In genomic region chr10:100908378-100908777, GRCh38 we compare ENCODE assay signal across 30 cellular contexts.
"Had no signal": no experiment of that assay in that cellular context is flagged by ENCODE, and none has a peak within 500 bp of the region (broad histone marks: within the 10 kb centered on the region; RNA-seq: fewer than 3 reads in every experiment).

No MANE protein-coding gene starts in this region.

- DNase-seq: activated CD4-positive, alpha-beta memory T cell treated with anti-CD3 and anti-CD28 coated beads for 36 hours; activated CD4-positive, alpha-beta T cell treated with anti-CD3 and anti-CD28 coated beads for 1 hour; activated CD4-positive, alpha-beta T cell treated with anti-CD3 and anti-CD28 coated beads for 48 hours; activated CD8-positive, alpha-beta memory T cell treated with anti-CD3 and anti-CD28 coated beads, Interleukin-2, amount 10 ng/mL, durations not matched to agents 7 days and 5 days; activated CD8-positive, alpha-beta memory T cell treated with anti-CD3 and anti-CD28 coated beads, Interleukin-2, amount 50 U/mL, for 4 hours; activated CD8-positive, alpha-beta T cell treated with anti-CD3 and anti-CD28 coated beads, Interleukin-2, amount 10 ng/mL, durations not matched to agents 7 days and 5 days; activated effector memory CD4-positive, alpha-beta T cell treated with anti-CD3 and anti-CD28 coated beads, Interleukin-2, amount 50 U/mL, for 16 hours; activated naive CD4-positive, alpha-beta T cell treated with anti-CD3 and anti-CD28 coated beads for 36 hours; activated naive CD8-positive, alpha-beta T cell treated with anti-CD3 and anti-CD28 coated beads for 36 hours; activated naive CD8-positive, alpha-beta T cell treated with anti-CD3 and anti-CD28 coated beads, Interleukin-2, amount 50 U/mL, for 24 hours; activated T-cell treated with anti-CD3 and anti-CD28 coated beads, Interleukin-2, amount 50 U/mL, for 1 hour; activated T-cell treated with anti-CD3 and anti-CD28 coated beads, Interleukin-2, amount 50 U/mL, for 48 hours; adrenal gland; amygdala; aorta; body of pancreas; caudate nucleus; cortex of kidney; dermis blood vessel endothelial cell; effector CD4-positive, alpha-beta T cell; effector memory CD8-positive, alpha-beta T cell; esophagus squamous epithelium; foreskin melanocyte; heart right ventricle; T-helper 2 cell had no signal

- H3K9me3 Mint-ChIP-seq: activated CD4-positive, alpha-beta memory T cell treated with anti-CD3 and anti-CD28 coated beads for 36 hours; activated naive CD4-positive, alpha-beta T cell treated with anti-CD3 and anti-CD28 coated beads for 36 hours; activated naive CD4-positive, alpha-beta T cell treated with anti-CD3 and anti-CD28 coated beads, Interleukin-2, amount 50 U/mL, for 24 hours; activated naive CD8-positive, alpha-beta T cell treated with anti-CD3 and anti-CD28 coated beads for 36 hours; activated naive CD8-positive, alpha-beta T cell treated with anti-CD3 and anti-CD28 coated beads, Interleukin-2, amount 50 U/mL, for 24 hours; activated T-helper 1 cell treated with anti-CD3 and anti-CD28 coated beads, Interleukin-12 subunit alpha, Interleukin-12 subunit beta, Interleukin-2, Interleukin-4 antibody, amounts not matched to agents 30 ng/mL and 10 ng/mL and 1 ng/mL, durations not matched to agents 14 hours and 24 hours and 36 hours; activated T-helper 2 cell treated with anti-CD3 and anti-CD28 coated beads, Interferon-gamma antibody, Interleukin-2, Interleukin-4, amounts not matched to agents 10 μg/mL and 5 μg/mL and 100 μg/mL, durations not matched to agents 14 hours and 24 hours and 36 hours; effector memory CD8-positive, alpha-beta T cell had no signal

- H3K36me3 ChIP-seq: adrenal gland, esophagus squamous epithelium, gastroesophageal sphincter, heart right ventricle had no signal

- H3K27ac ChIP-seq: adrenal gland, body of pancreas, esophagus squamous epithelium, gastroesophageal sphincter, heart right ventricle had no signal

- H3K9me3 ChIP-seq: adrenal gland, body of pancreas, esophagus squamous epithelium, gastroesophageal sphincter, heart right ventricle had no signal

- H3K27me3 Mint-ChIP-seq: activated naive CD4-positive, alpha-beta T cell treated with anti-CD3 and anti-CD28 coated beads, Interleukin-2, amount 50 U/mL, for 24 hours; activated naive CD8-positive, alpha-beta T cell treated with anti-CD3 and anti-CD28 coated beads for 36 hours had no signal

- H3K4me3 Mint-ChIP-seq: activated CD4-positive, alpha-beta memory T cell treated with anti-CD3 and anti-CD28 coated beads for 36 hours; activated CD8-positive, alpha-beta memory T cell treated with anti-CD3 and anti-CD28 coated beads, Interleukin-2, amount 10 ng/mL, durations not matched to agents 7 days and 5 days; activated CD8-positive, alpha-beta T cell treated with anti-CD3 and anti-CD28 coated beads, Interleukin-2, amount 10 ng/mL, durations not matched to agents 7 days and 5 days; activated naive CD4-positive, alpha-beta T cell treated with anti-CD3 and anti-CD28 coated beads for 36 hours; activated naive CD4-positive, alpha-beta T cell treated with anti-CD3 and anti-CD28 coated beads, Interleukin-2, amount 50 U/mL, for 24 hours; activated naive CD8-positive, alpha-beta T cell treated with anti-CD3 and anti-CD28 coated beads for 36 hours; activated naive CD8-positive, alpha-beta T cell treated with anti-CD3 and anti-CD28 coated beads, Interleukin-2, amount 50 U/mL, for 24 hours; activated T-helper 1 cell treated with anti-CD3 and anti-CD28 coated beads, Interleukin-12 subunit alpha, Interleukin-12 subunit beta, Interleukin-2, Interleukin-4 antibody, amounts not matched to agents 30 ng/mL and 10 ng/mL and 1 ng/mL, durations not matched to agents 14 hours and 24 hours and 36 hours; effector memory CD8-positive, alpha-beta T cell had no signal

- ATAC-seq: activated CD8-positive, alpha-beta memory T cell treated with anti-CD3 and anti-CD28 coated beads, Interleukin-2, amount 10 ng/mL, durations not matched to agents 7 days and 5 days; activated CD8-positive, alpha-beta T cell treated with anti-CD3 and anti-CD28 coated beads, Interleukin-2, amount 10 ng/mL, durations not matched to agents 7 days and 5 days; activated naive CD8-positive, alpha-beta T cell treated with anti-CD3 and anti-CD28 coated beads, Interleukin-2, amount 50 U/mL, for 24 hours; body of pancreas; effector memory CD8-positive, alpha-beta T cell; gastroesophageal sphincter; heart right ventricle had no signal

- H3K27me3 ChIP-seq: adrenal gland, body of pancreas, esophagus squamous epithelium, gastroesophageal sphincter had no signal

- FAIRE-seq: colon had no signal

- H3K36me3 Mint-ChIP-seq: activated naive CD4-positive, alpha-beta T cell treated with anti-CD3 and anti-CD28 coated beads, Interleukin-2, amount 50 U/mL, for 24 hours; activated naive CD8-positive, alpha-beta T cell treated with anti-CD3 and anti-CD28 coated beads for 36 hours had no signal

- H3K4me3 ChIP-seq: adrenal gland, body of pancreas, esophagus squamous epithelium, gastroesophageal sphincter, heart right ventricle had no signal

- H3K27ac Mint-ChIP-seq: activated CD4-positive, alpha-beta memory T cell treated with anti-CD3 and anti-CD28 coated beads for 36 hours; activated CD8-positive, alpha-beta memory T cell treated with anti-CD3 and anti-CD28 coated beads, Interleukin-2, amount 10 ng/mL, durations not matched to agents 7 days and 5 days; activated CD8-positive, alpha-beta T cell treated with anti-CD3 and anti-CD28 coated beads, Interleukin-2, amount 10 ng/mL, durations not matched to agents 7 days and 5 days; activated naive CD4-positive, alpha-beta T cell treated with anti-CD3 and anti-CD28 coated beads for 36 hours; activated naive CD4-positive, alpha-beta T cell treated with anti-CD3 and anti-CD28 coated beads, Interleukin-2, amount 50 U/mL, for 24 hours; activated naive CD8-positive, alpha-beta T cell treated with anti-CD3 and anti-CD28 coated beads for 36 hours; activated naive CD8-positive, alpha-beta T cell treated with anti-CD3 and anti-CD28 coated beads, Interleukin-2, amount 50 U/mL, for 24 hours; activated T-helper 1 cell treated with anti-CD3 and anti-CD28 coated beads, Interleukin-12 subunit alpha, Interleukin-12 subunit beta, Interleukin-2, Interleukin-4 antibody, amounts not matched to agents 30 ng/mL and 10 ng/mL and 1 ng/mL, durations not matched to agents 14 hours and 24 hours and 36 hours; activated T-helper 2 cell treated with anti-CD3 and anti-CD28 coated beads, Interferon-gamma antibody, Interleukin-2, Interleukin-4, amounts not matched to agents 10 μg/mL and 5 μg/mL and 100 μg/mL, durations not matched to agents 14 hours and 24 hours and 36 hours; effector memory CD8-positive, alpha-beta T cell had no signal
